ENCODE assay signal across 9 cellular contexts in genomic region chr7:121544726-121545125, GRCh38.
DNase-seq lines count a peak whose midpoint lies in the region; ATAC-seq, FAIRE-seq and TF ChIP-seq lines count a peak whose summit lies in the region.
"Had no signal": no experiment of that assay in that cellular context is flagged by ENCODE, and none has a peak within 500 bp of the region (broad histone marks: within the 10 kb centered on the region; RNA-seq: fewer than 3 reads in every experiment).

No MANE protein-coding gene starts in this region.

- ATAC-seq in HG02798 (IDR thresholded peaks at IDR 0.05; ENCODE audit: poor library complexity, unreplicated experiment) = peak; percentile 50

- no peaks in the 10 kb centered on the region for H3K9me2 ChIP-seq in SK-N-SH

- WGBS in SK-N-SH (ENCODE audit: low lambda C conversion rate) = under 1% methylated on average over 2 of the region's 2 CpGs

- no peaks in the 10 kb centered on the region for H3K36me3 ChIP-seq in SK-N-SH (replicated peaks in 1 of 2; ENCODE audit: control insufficient read depth in 1 of 2, insufficient read depth in 2 of 2, low read length in 1 of 2)

- TF ChIP-seq RAD21 in SK-N-SH (IDR thresholded peaks at IDR 0.05; ENCODE audit: low read length) = no peak

- peak overlapping the region; percentile 74 to 84; a peak in 3 of 4 replicates for H3K27ac ChIP-seq in SK-N-SH (ENCODE audit: low read depth in 2 of 2, low read length in 1 of 2)
- H3K27ac ChIP-seq: SK-N-MC had no signal

- no peak for TF ChIP-seq CTCF in SK-N-SH (IDR thresholded peaks at IDR 0.05)

- peak; percentile 94 to 100 for TF ChIP-seq EP300 in SK-N-SH (IDR thresholded peaks at IDR 0.05; ENCODE audit: borderline replicate concordance in 1 of 2, low read depth in 1 of 2, low read length in 1 of 2)

- H3K79me2 ChIP-seq in SK-N-SH (ENCODE audit: insufficient read depth) = no peaks in the 10 kb centered on the region

- no peaks in the 10 kb centered on the region for H4K20me1 ChIP-seq in SK-N-SH (ENCODE audit: insufficient read depth)

- H3K4me3 ChIP-seq in SK-N-SH (ENCODE audit: low read depth in 2 of 2, low read length in 1 of 2) = no peak overlapping the region
- H3K4me3 ChIP-seq: SK-N-MC had no signal

- CTCF ChIA-PET in SK-N-SH (lab: Yijun Ruan, JAX) = interaction anchor here (1.5 to 5.0 kb wide), 2 partner anchors 174 to 177 kb away, joined by 3 to 39 read pairs; no protein-coding TSS in a partner anchor

- no peak overlapping the region for H2AFZ ChIP-seq in SK-N-SH (ENCODE audit: low read depth)

- peak overlapping the region; percentile 32; the same call in 1 of the 2 replicates for H3K4me2 ChIP-seq in SK-N-SH

- peaks cover 15% of the 10 kb centered on the region for H3F3A ChIP-seq in SK-N-SH (replicated peaks; ENCODE audit: insufficient read depth)

- no peaks in the 10 kb centered on the region for H3K27me3 ChIP-seq in SK-N-SH (ENCODE audit: insufficient read depth)

- peaks cover 8 to 18% of the 10 kb centered on the region in 2 experiments; a peak in 2 of 4 replicates for H3K4me1 ChIP-seq in SK-N-SH (ENCODE audit: control insufficient read depth in 1 of 2, insufficient read depth in 2 of 2, low read depth in 1 of 2, low read length in 1 of 2)

- peak; percentile 63 for FAIRE-seq in GM18507 (lab: Jason Lieb, UNC)

- no peak for DNase-seq in GM18507 (ENCODE audit: extremely low spot score, insufficient read length, low read depth)
- no peak for DNase-seq in SK-N-SH
- peak; percentile 46 for DNase-seq in hepatic stellate cell (ENCODE audit: low spot score)
- DNase-seq in mucosa of gallbladder (ENCODE audit: low spot score) = no peak
- DNase-seq in NCI-H1436 (lab: John Stamatoyannopoulos, UW) = no peak
- DNase-seq in activated effector memory CD4-positive, alpha-beta T cell treated with Interleukin-2 at 50 U/mL for 16 hours = no peak
- no peak for DNase-seq in GDM1 (lab: John Stamatoyannopoulos, UW)

- POLR2A ChIA-PET in SK-N-SH (lab: Yijun Ruan, JAX) = no interaction called here

- H3K9me3 ChIP-seq in SK-N-SH = no peaks in the 10 kb centered on the region

- peak overlapping the region; percentile 23; the same call in 1 of the 2 replicates for H3K9ac ChIP-seq in SK-N-SH

TF ChIP-seq in SK-N-SH, 30 proteins besides CTCF, POLR2A, EP300 and RAD21 (continues in another document):
- peak; percentile 100 for TF ChIP-seq JUND (IDR thresholded peaks at IDR 0.05)
- peak; percentile 96 for TF ChIP-seq POLR2AphosphoS5 (IDR thresholded peaks at IDR 0.05; ENCODE audit: low read depth, low read length)
- no peak for TF ChIP-seq GATA2 (CRISPR knock-in tag; IDR thresholded peaks at IDR 0.05)
- peak; percentile 49; the same call in 1 of the 2 replicates for TF ChIP-seq RCOR1 (IDR thresholded peaks at IDR 0.05; ENCODE audit: low read length)
- no peak for TF ChIP-seq NRF1 (IDR thresholded peaks at IDR 0.05; ENCODE audit: low read depth, low read length)
- peak; percentile 37; the same call in 1 of the 2 replicates for TF ChIP-seq GABPA (IDR thresholded peaks at IDR 0.05; ENCODE audit: low read depth)
- TF ChIP-seq RFX5 (IDR thresholded peaks at IDR 0.05; ENCODE audit: low read length) = no peak
- peak; percentile 86 for TF ChIP-seq MEF2A (IDR thresholded peaks at IDR 0.05; ENCODE audit: borderline replicate concordance, low read depth)
- TF ChIP-seq ELF1 (IDR thresholded peaks at IDR 0.05) = peak; percentile 63
- TF ChIP-seq NFIC (IDR thresholded peaks at IDR 0.05; ENCODE audit: borderline replicate concordance) = peak; percentile 95
- no peak for TF ChIP-seq IRF3 (IDR thresholded peaks at IDR 0.05; ENCODE audit: low read depth, low read length)
- TF ChIP-seq TAF1 (IDR thresholded peaks at IDR 0.05; ENCODE audit: borderline replicate concordance, low read depth, low read length) = peak; percentile 46; the same call in 1 of the 2 replicates
- TF ChIP-seq, protein P1, sequence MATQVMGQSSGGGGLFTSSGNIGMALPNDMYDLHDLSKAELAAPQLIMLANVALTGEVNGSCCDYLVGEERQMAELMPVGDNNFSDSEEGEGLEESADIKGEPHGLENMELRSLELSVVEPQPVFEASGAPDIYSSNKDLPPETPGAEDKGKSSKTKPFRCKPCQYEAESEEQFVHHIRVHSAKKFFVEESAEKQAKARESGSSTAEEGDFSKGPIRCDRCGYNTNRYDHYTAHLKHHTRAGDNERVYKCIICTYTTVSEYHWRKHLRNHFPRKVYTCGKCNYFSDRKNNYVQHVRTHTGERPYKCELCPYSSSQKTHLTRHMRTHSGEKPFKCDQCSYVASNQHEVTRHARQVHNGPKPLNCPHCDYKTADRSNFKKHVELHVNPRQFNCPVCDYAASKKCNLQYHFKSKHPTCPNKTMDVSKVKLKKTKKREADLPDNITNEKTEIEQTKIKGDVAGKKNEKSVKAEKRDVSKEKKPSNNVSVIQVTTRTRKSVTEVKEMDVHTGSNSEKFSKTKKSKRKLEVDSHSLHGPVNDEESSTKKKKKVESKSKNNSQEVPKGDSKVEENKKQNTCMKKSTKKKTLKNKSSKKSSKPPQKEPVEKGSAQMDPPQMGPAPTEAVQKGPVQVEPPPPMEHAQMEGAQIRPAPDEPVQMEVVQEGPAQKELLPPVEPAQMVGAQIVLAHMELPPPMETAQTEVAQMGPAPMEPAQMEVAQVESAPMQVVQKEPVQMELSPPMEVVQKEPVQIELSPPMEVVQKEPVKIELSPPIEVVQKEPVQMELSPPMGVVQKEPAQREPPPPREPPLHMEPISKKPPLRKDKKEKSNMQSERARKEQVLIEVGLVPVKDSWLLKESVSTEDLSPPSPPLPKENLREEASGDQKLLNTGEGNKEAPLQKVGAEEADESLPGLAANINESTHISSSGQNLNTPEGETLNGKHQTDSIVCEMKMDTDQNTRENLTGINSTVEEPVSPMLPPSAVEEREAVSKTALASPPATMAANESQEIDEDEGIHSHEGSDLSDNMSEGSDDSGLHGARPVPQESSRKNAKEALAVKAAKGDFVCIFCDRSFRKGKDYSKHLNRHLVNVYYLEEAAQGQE (IDR thresholded peaks at IDR 0.05; ENCODE audit: low read depth, low read length) = no peak
- no peak for TF ChIP-seq FOXJ3 (CRISPR knock-in tag; IDR thresholded peaks at IDR 0.05)
- TF ChIP-seq USF2 (IDR thresholded peaks at IDR 0.05; ENCODE audit: borderline replicate concordance, low read depth, low read length) = no peak
- TF ChIP-seq MXI1 (IDR thresholded peaks at IDR 0.05; ENCODE audit: low read depth, low read length) = no peak
- TF ChIP-seq PBX3 (IDR thresholded peaks at IDR 0.05) = peak; percentile 99
- TF ChIP-seq SMC3 (IDR thresholded peaks at IDR 0.05; ENCODE audit: low read depth, low read length) = no peak
- TF ChIP-seq EZH2phosphoT487 (IDR thresholded peaks at IDR 0.05; ENCODE audit: borderline replicate concordance, low read depth) = no peak
- TF ChIP-seq, protein P2, sequence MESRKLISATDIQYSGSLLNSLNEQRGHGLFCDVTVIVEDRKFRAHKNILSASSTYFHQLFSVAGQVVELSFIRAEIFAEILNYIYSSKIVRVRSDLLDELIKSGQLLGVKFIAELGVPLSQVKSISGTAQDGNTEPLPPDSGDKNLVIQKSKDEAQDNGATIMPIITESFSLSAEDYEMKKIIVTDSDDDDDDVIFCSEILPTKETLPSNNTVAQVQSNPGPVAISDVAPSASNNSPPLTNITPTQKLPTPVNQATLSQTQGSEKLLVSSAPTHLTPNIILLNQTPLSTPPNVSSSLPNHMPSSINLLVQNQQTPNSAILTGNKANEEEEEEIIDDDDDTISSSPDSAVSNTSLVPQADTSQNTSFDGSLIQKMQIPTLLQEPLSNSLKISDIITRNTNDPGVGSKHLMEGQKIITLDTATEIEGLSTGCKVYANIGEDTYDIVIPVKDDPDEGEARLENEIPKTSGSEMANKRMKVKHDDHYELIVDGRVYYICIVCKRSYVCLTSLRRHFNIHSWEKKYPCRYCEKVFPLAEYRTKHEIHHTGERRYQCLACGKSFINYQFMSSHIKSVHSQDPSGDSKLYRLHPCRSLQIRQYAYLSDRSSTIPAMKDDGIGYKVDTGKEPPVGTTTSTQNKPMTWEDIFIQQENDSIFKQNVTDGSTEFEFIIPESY (IDR thresholded peaks at IDR 0.05; ENCODE audit: borderline replicate concordance, low read depth) = peak; percentile 91
- TF ChIP-seq YY1 (IDR thresholded peaks at IDR 0.05; ENCODE audit: low read depth) = peak; percentile 26; the same call in 1 of the 2 replicates
- peak; percentile 100 for TF ChIP-seq TEAD4 (IDR thresholded peaks at IDR 0.05; ENCODE audit: borderline replicate concordance, insufficient read depth)
- TF ChIP-seq SIN3A (IDR thresholded peaks at IDR 0.05; ENCODE audit: borderline replicate concordance, low read depth, low read length) = peak; percentile 99
- peak; percentile 100 for TF ChIP-seq TCF12 (IDR thresholded peaks at IDR 0.05)
